1 cellular context compared by ENCODE assay signal in the genomic region with DNA sequence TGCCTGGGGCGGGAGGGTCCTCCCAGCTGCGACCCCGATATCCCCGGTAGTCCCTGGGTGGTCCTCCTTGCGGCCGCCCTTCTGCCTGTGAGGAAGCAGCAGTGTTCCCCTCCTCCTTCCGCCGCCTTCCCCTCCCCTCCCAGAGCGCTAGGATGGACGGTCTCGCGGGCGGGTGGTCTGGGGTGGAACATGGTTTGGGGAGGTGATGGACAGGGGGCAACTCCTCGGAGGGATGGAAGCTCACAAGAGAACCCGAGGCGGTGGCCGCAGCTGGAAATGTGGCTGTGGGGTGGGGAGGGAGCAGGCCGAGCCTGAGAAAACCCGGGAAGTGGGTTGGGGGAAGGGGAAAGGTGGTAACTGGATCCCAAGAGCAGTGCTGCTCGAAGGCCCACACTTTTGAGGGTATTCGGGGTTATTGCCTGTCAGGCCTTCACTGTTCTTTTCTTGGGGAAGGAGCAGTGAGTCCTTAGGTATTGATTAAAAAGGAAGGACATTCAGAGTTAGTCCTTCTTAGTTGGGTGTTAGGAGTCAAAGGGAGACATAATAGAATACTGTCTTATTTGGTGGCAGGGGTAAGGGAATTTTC.
TF ChIP-seq lines count a peak whose summit lies in the region.

No MANE protein-coding gene starts in this region.

TF ChIP-seq in GM23338, 12 proteins besides CTCF, POLR2A, EP300 and RAD21:
- TF ChIP-seq, protein P1, sequence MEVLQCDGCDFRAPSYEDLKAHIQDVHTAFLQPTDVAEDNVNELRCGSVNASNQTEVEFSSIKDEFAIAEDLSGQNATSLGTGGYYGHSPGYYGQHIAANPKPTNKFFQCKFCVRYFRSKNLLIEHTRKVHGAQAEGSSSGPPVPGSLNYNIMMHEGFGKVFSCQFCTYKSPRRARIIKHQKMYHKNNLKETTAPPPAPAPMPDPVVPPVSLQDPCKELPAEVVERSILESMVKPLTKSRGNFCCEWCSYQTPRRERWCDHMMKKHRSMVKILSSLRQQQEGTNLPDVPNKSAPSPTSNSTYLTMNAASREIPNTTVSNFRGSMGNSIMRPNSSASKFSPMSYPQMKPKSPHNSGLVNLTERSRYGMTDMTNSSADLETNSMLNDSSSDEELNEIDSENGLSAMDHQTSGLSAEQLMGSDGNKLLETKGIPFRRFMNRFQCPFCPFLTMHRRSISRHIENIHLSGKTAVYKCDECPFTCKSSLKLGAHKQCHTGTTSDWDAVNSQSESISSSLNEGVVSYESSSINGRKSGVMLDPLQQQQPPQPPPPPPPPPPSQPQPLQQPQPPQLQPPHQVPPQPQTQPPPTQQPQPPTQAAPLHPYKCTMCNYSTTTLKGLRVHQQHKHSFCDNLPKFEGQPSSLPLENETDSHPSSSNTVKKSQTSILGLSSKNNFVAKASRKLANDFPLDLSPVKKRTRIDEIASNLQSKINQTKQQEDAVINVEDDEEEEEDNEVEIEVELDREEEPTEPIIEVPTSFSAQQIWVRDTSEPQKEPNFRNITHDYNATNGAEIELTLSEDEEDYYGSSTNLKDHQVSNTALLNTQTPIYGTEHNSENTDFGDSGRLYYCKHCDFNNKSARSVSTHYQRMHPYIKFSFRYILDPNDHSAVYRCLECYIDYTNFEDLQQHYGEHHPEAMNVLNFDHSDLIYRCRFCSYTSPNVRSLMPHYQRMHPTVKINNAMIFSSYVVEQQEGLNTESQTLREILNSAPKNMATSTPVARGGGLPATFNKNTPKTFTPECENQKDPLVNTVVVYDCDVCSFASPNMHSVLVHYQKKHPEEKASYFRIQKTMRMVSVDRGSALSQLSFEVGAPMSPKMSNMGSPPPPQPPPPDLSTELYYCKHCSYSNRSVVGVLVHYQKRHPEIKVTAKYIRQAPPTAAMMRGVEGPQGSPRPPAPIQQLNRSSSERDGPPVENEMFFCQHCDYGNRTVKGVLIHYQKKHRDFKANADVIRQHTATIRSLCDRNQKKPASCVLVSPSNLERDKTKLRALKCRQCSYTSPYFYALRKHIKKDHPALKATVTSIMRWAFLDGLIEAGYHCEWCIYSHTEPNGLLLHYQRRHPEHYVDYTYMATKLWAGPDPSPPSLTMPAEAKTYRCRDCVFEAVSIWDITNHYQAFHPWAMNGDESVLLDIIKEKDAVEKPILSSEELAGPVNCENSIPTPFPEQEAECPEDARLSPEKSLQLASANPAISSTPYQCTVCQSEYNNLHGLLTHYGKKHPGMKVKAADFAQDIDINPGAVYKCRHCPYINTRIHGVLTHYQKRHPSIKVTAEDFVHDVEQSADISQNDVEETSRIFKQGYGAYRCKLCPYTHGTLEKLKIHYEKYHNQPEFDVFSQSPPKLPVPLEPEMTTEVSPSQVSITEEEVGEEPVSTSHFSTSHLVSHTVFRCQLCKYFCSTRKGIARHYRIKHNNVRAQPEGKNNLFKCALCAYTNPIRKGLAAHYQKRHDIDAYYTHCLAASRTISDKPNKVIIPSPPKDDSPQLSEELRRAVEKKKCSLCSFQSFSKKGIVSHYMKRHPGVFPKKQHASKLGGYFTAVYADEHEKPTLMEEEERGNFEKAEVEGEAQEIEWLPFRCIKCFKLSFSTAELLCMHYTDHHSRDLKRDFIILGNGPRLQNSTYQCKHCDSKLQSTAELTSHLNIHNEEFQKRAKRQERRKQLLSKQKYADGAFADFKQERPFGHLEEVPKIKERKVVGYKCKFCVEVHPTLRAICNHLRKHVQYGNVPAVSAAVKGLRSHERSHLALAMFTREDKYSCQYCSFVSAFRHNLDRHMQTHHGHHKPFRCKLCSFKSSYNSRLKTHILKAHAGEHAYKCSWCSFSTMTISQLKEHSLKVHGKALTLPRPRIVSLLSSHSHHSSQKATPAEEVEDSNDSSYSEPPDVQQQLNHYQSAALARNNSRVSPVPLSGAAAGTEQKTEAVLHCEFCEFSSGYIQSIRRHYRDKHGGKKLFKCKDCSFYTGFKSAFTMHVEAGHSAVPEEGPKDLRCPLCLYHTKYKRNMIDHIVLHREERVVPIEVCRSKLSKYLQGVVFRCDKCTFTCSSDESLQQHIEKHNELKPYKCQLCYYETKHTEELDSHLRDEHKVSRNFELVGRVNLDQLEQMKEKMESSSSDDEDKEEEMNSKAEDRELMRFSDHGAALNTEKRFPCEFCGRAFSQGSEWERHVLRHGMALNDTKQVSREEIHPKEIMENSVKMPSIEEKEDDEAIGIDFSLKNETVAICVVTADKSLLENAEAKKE (CRISPR knock-in tag; IDR thresholded peaks at IDR 0.05) = no peak
- 0 out of 2 replicates have a peak, but pooled peaks have one; percentile 1 for TF ChIP-seq POLR2AphosphoS5 (IDR thresholded peaks at IDR 0.05; ENCODE audit: low read depth)
